ENCODE assay signal across 12 cellular contexts in the genomic region with DNA sequence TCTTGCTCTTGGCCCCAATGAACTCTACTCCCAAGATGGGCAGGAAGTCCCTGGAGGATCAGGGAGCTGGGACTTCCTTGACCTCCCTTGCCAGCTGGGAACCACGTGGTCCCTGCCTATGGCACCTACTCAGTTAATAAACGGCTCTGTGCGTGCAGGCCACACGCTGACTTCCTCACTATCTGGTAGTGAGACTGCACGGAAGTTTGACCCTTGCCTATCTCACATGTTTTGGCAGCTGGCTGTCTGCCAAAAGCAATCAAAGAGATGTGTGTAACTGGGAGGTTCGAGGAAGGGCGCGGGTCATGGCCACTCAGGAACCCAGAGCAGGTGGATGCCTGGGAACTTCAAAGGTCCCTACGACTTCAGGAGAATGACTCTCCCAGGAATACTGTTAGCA. TPM values are rescaled to one million over a fixed set of nuclear protein-coding genes. Genes with fewer than 3 reads are reported as not detected.
DNase-seq lines count a peak whose midpoint lies in the region; ATAC-seq and TF ChIP-seq lines count a peak whose summit lies in the region.
"Had no signal": no experiment of that assay in that cellular context is flagged by ENCODE, and none has a peak within 500 bp of the region (broad histone marks: within the 10 kb centered on the region; RNA-seq: fewer than 3 reads in every experiment).

No MANE protein-coding gene starts in this region.

- no peak overlapping the region for H3K4me3 Mint-ChIP-seq in CD14-positive monocyte
- no peak overlapping the region for H3K4me3 Mint-ChIP-seq in activated CD4-positive, alpha-beta T cell treated with anti-CD3 and anti-CD28 coated beads, Interleukin-2, amount 10 ng/mL, durations not matched to agents 7 days and 5 days
- H3K4me3 Mint-ChIP-seq: activated T-helper 17 cell treated with anti-CD3 and anti-CD28 coated beads, Interleukin-2, amount 50 U/mL, for 72 hours; naive thymus-derived CD4-positive, alpha-beta T cell had no signal

- DNase-seq in CD14-positive monocyte (ENCODE audit: low spot score) (no peak), MV-4-11 (lab: John Stamatoyannopoulos, UW) (peak; percentile 22), dermis blood vessel endothelial cell (peak; percentile 79), mucosa of descending colon (peak; percentile 86 to 92 (median 92)), superior temporal gyrus (ENCODE audit: extremely low spot score) (no peak)
- no peak for DNase-seq in activated CD4-positive, alpha-beta T cell treated with anti-CD3 and anti-CD28 coated beads, Interleukin-2, amount 10 ng/mL, durations not matched to agents 7 days and 5 days
- DNase-seq: naive thymus-derived CD4-positive, alpha-beta T cell; NCI-H1694 treated with DMSO at 0.1 percent for 48 hours had no signal

- H3K9me3 Mint-ChIP-seq in CD14-positive monocyte: no peaks in the 10 kb centered on the region
- no peaks in the 10 kb centered on the region for H3K9me3 Mint-ChIP-seq in activated CD4-positive, alpha-beta T cell treated with anti-CD3 and anti-CD28 coated beads, Interleukin-2, amount 10 ng/mL, durations not matched to agents 7 days and 5 days
- H3K9me3 Mint-ChIP-seq: activated T-helper 17 cell treated with anti-CD3 and anti-CD28 coated beads, Interleukin-2, amount 50 U/mL, for 72 hours; naive thymus-derived CD4-positive, alpha-beta T cell had no signal

- no peak overlapping the region for H3K4me3 ChIP-seq in mucosa of descending colon

- peak overlapping the region in 4 of 7 donors; percentile 14 to 42 (median 26) for H3K27ac Mint-ChIP-seq in CD14-positive monocyte
- H3K27ac Mint-ChIP-seq in activated CD4-positive, alpha-beta T cell treated with anti-CD3 and anti-CD28 coated beads, Interleukin-2, amount 10 ng/mL, durations not matched to agents 7 days and 5 days: no peak overlapping the region
- H3K27ac Mint-ChIP-seq: activated T-helper 17 cell treated with anti-CD3 and anti-CD28 coated beads, Interleukin-2, amount 50 U/mL, for 72 hours had no signal

- CTCF ChIA-PET in activated CD4-positive, alpha-beta T cell treated with anti-CD3 and anti-CD28 coated beads, Interleukin-2, amount 10 ng/mL, durations not matched to agents 7 days and 5 days (lab: Charles Lee): no interaction called here

- H3K36me3 ChIP-seq in mucosa of descending colon (ENCODE audit: low read depth): no peaks in the 10 kb centered on the region

- POLR2A ChIA-PET in activated CD4-positive, alpha-beta T cell treated with anti-CD3 and anti-CD28 coated beads, Interleukin-2, amount 10 ng/mL, durations not matched to agents 7 days and 5 days (lab: Charles Lee): no interaction called here

- peaks cover 4% of the 10 kb centered on the region for H3K4me1 Mint-ChIP-seq in CD14-positive monocyte
- no peaks in the 10 kb centered on the region for H3K4me1 Mint-ChIP-seq in activated CD4-positive, alpha-beta T cell treated with anti-CD3 and anti-CD28 coated beads, Interleukin-2, amount 10 ng/mL, durations not matched to agents 7 days and 5 days
- H3K4me1 Mint-ChIP-seq: activated T-helper 17 cell treated with anti-CD3 and anti-CD28 coated beads, Interleukin-2, amount 50 U/mL, for 72 hours had no signal

- ATAC-seq in mucosa of descending colon: peak; percentile 96
- no peak for ATAC-seq in GM19035 (IDR thresholded peaks at IDR 0.05; ENCODE audit: unreplicated experiment)
- no peak for ATAC-seq in HG03175 (IDR thresholded peaks at IDR 0.05; ENCODE audit: unreplicated experiment)
- ATAC-seq: activated T-helper 17 cell treated with anti-CD3 and anti-CD28 coated beads, Interleukin-2, amount 50 U/mL, for 72 hours; naive thymus-derived CD4-positive, alpha-beta T cell had no signal

- H3K4me1 ChIP-seq in mucosa of descending colon (ENCODE audit: low read depth): peaks cover 13% of the 10 kb centered on the region

- intact Hi-C loops in CD14-positive monocyte (cut with micrococcal nuclease) (no loop called here), mucosa of descending colon (cut with DNase I, micrococcal nuclease) (no loop called here)

- H3K9me3 ChIP-seq in mucosa of descending colon: no peaks in the 10 kb centered on the region

- no peaks in the 10 kb centered on the region for H3K27me3 Mint-ChIP-seq in CD14-positive monocyte (ENCODE audit: low read depth in 3 of 3)
- no peaks in the 10 kb centered on the region for H3K27me3 Mint-ChIP-seq in activated CD4-positive, alpha-beta T cell treated with anti-CD3 and anti-CD28 coated beads, Interleukin-2, amount 10 ng/mL, durations not matched to agents 7 days and 5 days
- H3K27me3 Mint-ChIP-seq: activated T-helper 17 cell treated with anti-CD3 and anti-CD28 coated beads, Interleukin-2, amount 50 U/mL, for 72 hours; naive thymus-derived CD4-positive, alpha-beta T cell had no signal

- TF ChIP-seq CTCF in CD14-positive monocyte (IDR thresholded peaks at IDR 0.05) (no peak), mucosa of descending colon (IDR thresholded peaks at IDR 0.05) (no peak)

- peaks cover 75 to 97% of the 10 kb centered on the region in 2 donors for H3K36me3 Mint-ChIP-seq in CD14-positive monocyte
- H3K36me3 Mint-ChIP-seq in activated CD4-positive, alpha-beta T cell treated with anti-CD3 and anti-CD28 coated beads, Interleukin-2, amount 10 ng/mL, durations not matched to agents 7 days and 5 days (ENCODE audit: low read depth): peaks cover 8% of the 10 kb centered on the region

RNA-seq across cellular contexts. Expression of gene RFLNA, which starts 57.9 kb away (rescaled TPM):
- polyA plus RNA-seq in CD14-positive monocyte: not detected
- total RNA-seq in dermis blood vessel endothelial cell (under 0.01 and 0.19 TPM in 2 replicates), mucosa of descending colon (10 to 100 TPM; 18.0 to 74.5 (median 36.0) TPM)
- total RNA-seq in activated CD4-positive, alpha-beta T cell treated with anti-CD3 and anti-CD28 coated beads, Interleukin-2, amount 10 ng/mL, durations not matched to agents 7 days and 5 days: not detected
- total RNA-seq: activated T-helper 17 cell treated with anti-CD3 and anti-CD28 coated beads, Interleukin-2, amount 50 U/mL, for 72 hours; naive thymus-derived CD4-positive, alpha-beta T cell; T-helper 1 cell treated with Interleukin-12 subunit alpha and Interleukin-12 subunit beta and Interleukin-4 antibody, amounts not matched to agents 30 ng/mL and 1 ng/mL, for 36 hours had no signal

Comparison
In these comparisons a context has a peak if more than half of its experiments do, and no peak if none do; other contexts are left out.
1. DNase-seq: peak in MV-4-11 (single experiment), dermis blood vessel endothelial cell (single experiment) and mucosa of descending colon (3 of 3); none in CD14-positive monocyte (single experiment), superior temporal gyrus (single experiment) and activated CD4-positive, alpha-beta T cell treated with anti-CD3 and anti-CD28 coated beads, Interleukin-2, amount 10 ng/mL, durations not matched to agents 7 days and 5 days (single experiment).
2. RNA of gene RFLNA, which starts 57.9 kb away (total RNA-seq): 18.0 to 74.5 TPM in mucosa of descending colon; under 0.01 to 0.19 TPM in dermis blood vessel endothelial cell and not detected in activated CD4-positive, alpha-beta T cell treated with anti-CD3 and anti-CD28 coated beads, Interleukin-2, amount 10 ng/mL, durations not matched to agents 7 days and 5 days; every median in the first group is over 10 times any median in the second.